In the genomic region with DNA sequence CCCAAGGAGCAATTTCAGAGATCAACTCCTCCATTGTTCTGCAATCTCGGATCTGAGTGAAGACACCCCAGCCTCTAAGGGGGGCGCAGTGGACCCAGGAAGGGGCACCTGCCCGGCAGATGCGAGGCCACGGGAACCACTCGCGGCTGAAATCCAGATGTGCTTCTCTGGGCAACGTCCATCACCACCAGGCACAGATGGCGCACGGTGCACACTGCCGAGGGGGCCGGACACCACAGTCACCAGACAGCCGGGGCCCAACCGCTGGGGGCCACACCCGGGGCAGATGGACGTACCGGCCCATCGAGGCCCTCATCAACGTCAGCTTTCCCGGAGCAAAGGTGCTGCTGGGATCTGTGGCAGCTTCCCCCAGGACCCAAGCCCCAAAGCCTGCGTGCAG, we compare ENCODE assay signal across 12 cellular contexts. TPM values are rescaled to one million over a fixed set of nuclear protein-coding genes. Genes with fewer than 3 reads are reported as not detected.
"Had no signal": no experiment of that assay in that cellular context is flagged by ENCODE, and none has a peak within 500 bp of the region (broad histone marks: within the 10 kb centered on the region; RNA-seq: fewer than 3 reads in every experiment).

No MANE protein-coding gene starts in this region.

- H3K9ac ChIP-seq: KMS-11 had no signal

- FAIRE-seq: HepG2 had no signal

- H3K27ac ChIP-seq: HL-60, KMS-11 had no signal

- H3K36me3 ChIP-seq: HAP-1 had no signal

- H2AFZ ChIP-seq: GM23338 had no signal

- H3K4me1 ChIP-seq: HAP-1 had no signal

- H3K9me3 ChIP-seq: HAP-1 had no signal

- H3K4me2 ChIP-seq: GM23338, KMS-11 had no signal

- ATAC-seq: HCT116, HepG2 had no signal

- H3K4me3 ChIP-seq: GM23338, HAP-1 had no signal

- DNase-seq: H7, HFFc6, KBM-7 had no signal

RNA-seq across cellular contexts. Expression of a gene that starts 16.9 kb away (rescaled TPM):
- total RNA-seq: H4, HepG2, HFFc6, HT1080 had no signal
- polyA plus RNA-seq: HepG2, IgD-negative memory B cell had no signal
